9 cellular contexts compared by ENCODE assay signal in genomic region chr10:69573056-69573806, GRCh38. TPM values are rescaled to one million over a fixed set of nuclear protein-coding genes. Genes with fewer than 3 reads are reported as not detected.
DNase-seq lines count a peak whose midpoint lies in the region; ATAC-seq and TF ChIP-seq lines count a peak whose summit lies in the region.
"Had no signal": no experiment of that assay in that cellular context is flagged by ENCODE, and none has a peak within 500 bp of the region (broad histone marks: within the 10 kb centered on the region; RNA-seq: fewer than 3 reads in every experiment).

TSS of gene NEUROG3 (minus strand) at chr10:69573422. CDS start at chr10:69573043, 379 bp downstream.

- H3K36me3 ChIP-seq in esophagus muscularis mucosa (no peaks in the 10 kb centered on the region), A673 (ENCODE audit: insufficient read depth, low read length, poor library complexity, severe bottlenecking) (no peaks in the 10 kb centered on the region)

- H3K27ac Mint-ChIP-seq in activated CD4-positive, alpha-beta T cell treated with anti-CD3 and anti-CD28 coated beads for 36 hours, result no peak within 1 kb of the TSS

- H3K4me1 Mint-ChIP-seq in activated CD4-positive, alpha-beta T cell treated with anti-CD3 and anti-CD28 coated beads for 36 hours, result peaks cover 21% of the 10 kb centered on the region

- intact Hi-C loops in activated CD4-positive, alpha-beta T cell treated with anti-CD3 and anti-CD28 coated beads for 36 hours (cut with DNase I, micrococcal nuclease), result no loop called here
- intact Hi-C loops in esophagus muscularis mucosa (cut with DNase I), result no loop called here
- intact Hi-C loops in A673 (cut with micrococcal nuclease; ENCODE audit: unreplicated experiment), result no loop called here

- BruUV-seq in A673 (replicated peaks; lab: Mats Ljungman, UMichigan), result no TSS peak

- H3K4me3 ChIP-seq in esophagus muscularis mucosa (peak within 1 kb of the TSS; percentile 31 to 41 (median 38)), A673 (ENCODE audit: low read depth, low read length, poor library complexity, severe bottlenecking) (no peak within 1 kb of the TSS)

- H3K27me3 ChIP-seq in esophagus muscularis mucosa (peaks cover 0 to 99% (median 56%) of the 10 kb centered on the region in 4 donors), A673 (replicated peaks; ENCODE audit: insufficient read depth, low read depth, low read length, poor library complexity) (peaks cover 99% of the 10 kb centered on the region)

- TF ChIP-seq CTCF in esophagus muscularis mucosa (IDR thresholded peaks at IDR 0.05) (no peak), A673 (conservative IDR thresholded peaks at IDR 0.05; ENCODE audit: low read depth, low read length) (no peak)

- peaks cover 73% of the 10 kb centered on the region for H3K27me3 Mint-ChIP-seq in activated CD4-positive, alpha-beta T cell treated with anti-CD3 and anti-CD28 coated beads for 36 hours

- H3K9me3 ChIP-seq in esophagus muscularis mucosa (no peaks in the 10 kb centered on the region), A673 (ENCODE audit: low read depth, low read length, poor library complexity, severe bottlenecking) (no peaks in the 10 kb centered on the region)

- CTCF ChIA-PET in activated CD4-positive, alpha-beta T cell treated with anti-CD3 and anti-CD28 coated beads for 36 hours (lab: Charles Lee), result interaction anchor here (1.2 kb wide), 1 partner anchor 58 kb away, joined by 3 read pairs; no protein-coding TSS in a partner anchor
- CTCF ChIA-PET in A673 (lab: Charles Lee), result no interaction called here

- ATAC-seq in activated CD4-positive, alpha-beta T cell treated with anti-CD3 and anti-CD28 coated beads for 36 hours, result no peak
- peak; percentile 7 for ATAC-seq in stimulated activated naive CD8-positive, alpha-beta T cell treated with anti-CD3 and anti-CD28 coated beads, Interleukin-15, Interleukin-2, amounts not matched to agents 100 U/mL and 50 U/mL, for 24 hours

- peak within 1 kb of the TSS; percentile 59 for H3K4me3 Mint-ChIP-seq in activated CD4-positive, alpha-beta T cell treated with anti-CD3 and anti-CD28 coated beads for 36 hours

- POLR2A ChIA-PET in activated CD4-positive, alpha-beta T cell treated with anti-CD3 and anti-CD28 coated beads for 36 hours (lab: Charles Lee), result interaction anchor here (0.6 kb wide), 1 partner anchor 21 kb away, joined by 3 read pairs; no protein-coding TSS in a partner anchor
- POLR2A ChIA-PET in A673 (lab: Charles Lee; ENCODE audit: low non-redundant PET), result no interaction called here

- 2% methylated on average over 13 of the region's 53 CpGs for WGBS in esophagus muscularis mucosa

- H3K36me3 Mint-ChIP-seq in activated CD4-positive, alpha-beta T cell treated with anti-CD3 and anti-CD28 coated beads for 36 hours (ENCODE audit: low read depth), result no peaks in the 10 kb centered on the region

- H3K4me1 ChIP-seq in esophagus muscularis mucosa (peaks cover 5 to 42% (median 34%) of the 10 kb centered on the region in 4 donors), A673 (ENCODE audit: insufficient read depth, low read length, poor library complexity, severe bottlenecking) (no peaks in the 10 kb centered on the region)

- H3K9me3 Mint-ChIP-seq in activated CD4-positive, alpha-beta T cell treated with anti-CD3 and anti-CD28 coated beads for 36 hours (ENCODE audit: low read depth), result no peaks in the 10 kb centered on the region

- H3K27ac ChIP-seq in esophagus muscularis mucosa (replicated peaks in 1 of 4), result no peak within 1 kb of the TSS
- no peak within 1 kb of the TSS for H3K27ac ChIP-seq in A673 (ENCODE audit: low read depth, low read length, poor library complexity, severe bottlenecking)

- TF ChIP-seq EP300 in esophagus muscularis mucosa (IDR thresholded peaks at IDR 0.05), result no peak

- peak; percentile 31 for DNase-seq in activated CD4-positive, alpha-beta T cell treated with anti-CD3 and anti-CD28 coated beads for 36 hours
- DNase-seq in activated CD4-positive, alpha-beta T cell treated with anti-CD3 and anti-CD28 coated beads, Interleukin-2, amount 50 U/mL, for 4 hours, result no peak
- DNase-seq in NCI-H1105 treated with DMSO at 0.1 percent for 48 hours (lab: John Stamatoyannopoulos, UW) (peak; percentile 56), esophagus muscularis mucosa (ENCODE audit: extremely low spot score) (no peak), NCI-H1092 (lab: John Stamatoyannopoulos, UW) (no peak), A673 (ENCODE audit: low spot score) (no peak)
- peak; percentile 23 for DNase-seq in stimulated activated naive CD8-positive, alpha-beta T cell treated with anti-CD3 and anti-CD28 coated beads, Interleukin-15, Interleukin-2, amounts not matched to agents 100 U/mL and 50 U/mL, for 24 hours
- no peak for DNase-seq in stimulated activated CD4-positive, alpha-beta T cell treated with anti-CD3 and anti-CD28 coated beads, Interleukin-2, amount 100 ng/mL, for 48 hours
- DNase-seq: DND-41 had no signal

- TF ChIP-seq POLR2A in esophagus muscularis mucosa (IDR thresholded peaks at IDR 0.05; ENCODE audit: low read depth), result no peak

RNA-seq across cellular contexts. Expression of gene NEUROG3, which starts in this region (rescaled TPM):
- under 1 TPM; 0.18 to 0.21 TPM for total RNA-seq in activated CD4-positive, alpha-beta T cell treated with anti-CD3 and anti-CD28 coated beads for 36 hours
- under 1 TPM in 1 of 4 donors, not detected in 3; 0.66 TPM for total RNA-seq in esophagus muscularis mucosa
- total RNA-seq in A673 (2021), result not detected in 2 replicates

Comparison
In these comparisons a context has a peak if more than half of its experiments do, and no peak if none do; other contexts are left out.
1. Peak in DNase-seq in activated CD4-positive, alpha-beta T cell treated with anti-CD3 and anti-CD28 coated beads for 36 hours; RNA of the gene not detected or under 1 TPM.
2. DNase-seq: peak in NCI-H1105 treated with DMSO at 0.1 percent for 48 hours (single experiment) and stimulated activated naive CD8-positive, alpha-beta T cell treated with anti-CD3 and anti-CD28 coated beads, Interleukin-15, Interleukin-2, amounts not matched to agents 100 U/mL and 50 U/mL, for 24 hours (single experiment); none in activated CD4-positive, alpha-beta T cell treated with anti-CD3 and anti-CD28 coated beads, Interleukin-2, amount 50 U/mL, for 4 hours (0 of 2), esophagus muscularis mucosa (single experiment), stimulated activated CD4-positive, alpha-beta T cell treated with anti-CD3 and anti-CD28 coated beads, Interleukin-2, amount 100 ng/mL, for 48 hours (0 of 2), NCI-H1092 (single experiment) and A673 (single experiment).